In the genomic region with DNA sequence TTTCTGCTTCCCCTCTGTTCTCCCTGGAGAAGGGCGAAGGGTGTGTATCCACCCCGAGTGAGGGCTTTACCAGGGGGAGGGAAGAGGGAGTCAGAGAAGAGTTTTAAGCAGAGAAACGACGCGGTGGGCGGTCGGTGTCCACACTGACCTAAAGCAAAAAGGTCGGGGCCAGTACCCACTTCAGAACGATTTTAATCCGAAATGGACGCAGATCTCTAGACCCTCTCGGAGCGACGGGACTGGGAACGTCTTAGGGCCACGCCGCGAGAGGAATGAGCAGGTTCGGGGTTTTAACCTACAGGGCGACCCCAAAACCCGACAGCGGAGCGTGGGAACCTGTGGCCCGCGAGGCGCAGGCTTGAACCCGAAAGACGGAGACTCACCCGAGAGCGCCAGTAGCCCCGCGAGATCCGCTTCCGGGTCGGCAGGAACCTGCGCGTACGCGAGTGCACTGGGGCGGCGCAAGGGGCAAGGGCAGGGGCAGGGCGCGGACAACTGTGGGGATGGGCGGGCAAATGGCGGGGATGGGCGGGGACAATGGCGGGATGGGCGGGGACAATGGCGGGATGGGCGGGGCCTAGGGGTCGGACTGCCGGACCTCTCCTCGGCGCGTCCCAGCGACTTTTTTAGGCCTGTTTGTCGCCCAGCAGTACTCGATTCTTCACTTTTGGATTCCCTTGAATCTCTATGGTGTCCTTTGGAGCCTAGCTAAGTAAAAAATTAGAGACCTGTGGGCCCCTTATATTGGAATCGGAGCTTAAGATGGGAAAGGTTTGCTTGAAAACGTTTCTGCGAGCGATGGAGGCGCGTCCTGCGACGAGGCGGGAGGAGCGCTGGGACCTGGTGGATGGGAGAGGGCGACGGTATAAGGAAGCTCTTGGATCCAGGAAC, we compare ENCODE assay signal across 8 cellular contexts.
DNase-seq lines count a peak whose midpoint lies in the region; ATAC-seq lines count a peak whose summit lies in the region.

Gene ZNF677, minus strand, starts transcription at position 423 of the 891 bp plus-strand sequence. CDS start 3,323 bp downstream, outside the sequence.

- peak within 1 kb of the TSS; percentile 77 to 86 (median 82) for H3K27ac ChIP-seq in BLaER1 treated with 17β-estradiol and CSF1 and Interleukin-3, amounts not matched to agents 10 nM and 100 nM

- peak within 1 kb of the TSS; percentile 70 to 80 for H3K4me3 Mint-ChIP-seq in effector memory CD8-positive, alpha-beta T cell

- peaks cover 51 to 91% (median 80%) of the 10 kb centered on the region in 11 experiments for H3K9me3 ChIP-seq in BLaER1 treated with 17β-estradiol and CSF1 and Interleukin-3, amounts not matched to agents 10 nM and 100 nM (replicated peaks in 1 of 11)

- H3K36me3 Mint-ChIP-seq in effector memory CD8-positive, alpha-beta T cell (ENCODE audit: insufficient read depth), result peaks cover 6% of the 10 kb centered on the region

- H3K4me1 ChIP-seq in BLaER1 treated with 17β-estradiol and CSF1 and Interleukin-3, amounts not matched to agents 10 nM and 100 nM, result peaks cover 3 to 11% (median 10%) of the 10 kb centered on the region in 10 experiments; a peak in 16 of 20 replicates

- peak within 1 kb of the TSS; percentile 74 to 95 (median 86) for H3K4me3 ChIP-seq in BLaER1 treated with 17β-estradiol and CSF1 and Interleukin-3, amounts not matched to agents 10 nM and 100 nM

- H3K4me2 ChIP-seq in BLaER1 treated with 17β-estradiol and CSF1 and Interleukin-3, amounts not matched to agents 10 nM and 100 nM, result peak within 1 kb of the TSS; percentile 78 to 92 (median 85)

- H3K27me3 Mint-ChIP-seq in effector memory CD8-positive, alpha-beta T cell, result peaks cover 7 to 12% of the 10 kb centered on the region in 2 donors

- ATAC-seq in effector memory CD8-positive, alpha-beta T cell (replicated peaks), result peak; percentile 100
- ATAC-seq in HG02642 (IDR thresholded peaks at IDR 0.05; ENCODE audit: poor library complexity, unreplicated experiment) (no peak), HG03460 (IDR thresholded peaks at IDR 0.05; ENCODE audit: unreplicated experiment) (no peak)

- peaks cover 12 to 35% of the 10 kb centered on the region in 2 donors for H3K9me3 Mint-ChIP-seq in effector memory CD8-positive, alpha-beta T cell

- DNase-seq in NCI-H1092 (lab: John Stamatoyannopoulos, UW), result peak; percentile 61
- peak; percentile 42 to 68 (median 55) for DNase-seq in activated CD8-positive, alpha-beta memory T cell treated with anti-CD3 and anti-CD28 coated beads for 48 hours (ENCODE audit: low read depth in 2 of 3, low spot score in 2 of 3)
- DNase-seq in effector memory CD8-positive, alpha-beta T cell, result peak; percentile 57 to 64 (median 63)
- peak; percentile 94 for DNase-seq in medulla oblongata (ENCODE audit: extremely low spot score)
- DNase-seq in stimulated activated CD4-positive, alpha-beta T cell treated with anti-CD3 and anti-CD28 coated beads, Interleukin-4, amount 100 ng/mL, for 24 hours, result peak; percentile 85

- H3K9ac ChIP-seq in BLaER1 treated with 17β-estradiol and CSF1 and Interleukin-3, amounts not matched to agents 10 nM and 100 nM, result peak within 1 kb of the TSS; percentile 81 to 88 (median 85)

- no peaks in the 10 kb centered on the region for H3K27me3 ChIP-seq in BLaER1 treated with 17β-estradiol and CSF1 and Interleukin-3, amounts not matched to agents 10 nM and 100 nM

- H3K4me1 Mint-ChIP-seq in effector memory CD8-positive, alpha-beta T cell (ENCODE audit: low read depth in 2 of 2), result peaks cover 4 to 8% of the 10 kb centered on the region in 2 donors

- H3K27ac Mint-ChIP-seq in effector memory CD8-positive, alpha-beta T cell, result peak within 1 kb of the TSS in 1 of 2 donors; percentile 16

- H3K36me3 ChIP-seq in BLaER1 treated with 17β-estradiol and CSF1 and Interleukin-3, amounts not matched to agents 10 nM and 100 nM, result peaks cover 36 to 40% (median 38%) of the 10 kb centered on the region in 11 experiments

- no peaks in the 10 kb centered on the region for H4K20me1 ChIP-seq in BLaER1 treated with 17β-estradiol and CSF1 and Interleukin-3, amounts not matched to agents 10 nM and 100 nM
